ENCODE assay signal across 9 cellular contexts in genomic region chr5:14174235-14174636, GRCh38. TPM values are rescaled to one million over a fixed set of nuclear protein-coding genes. Genes with fewer than 3 reads are reported as not detected.
A peak's percentile ranks its signal among the peaks of the same experiment; 100 is the strongest.
DNase-seq lines count a peak whose midpoint lies in the region; ATAC-seq, FAIRE-seq and TF ChIP-seq lines count a peak whose summit lies in the region.
"Had no signal": no experiment of that assay in that cellular context is flagged by ENCODE, and none has a peak within 500 bp of the region (broad histone marks: within the 10 kb centered on the region; RNA-seq: fewer than 3 reads in every experiment).

No MANE protein-coding gene starts in this region.

- H3K27me3 Mint-ChIP-seq in astrocyte (ENCODE audit: low read depth, unreplicated experiment), result no peaks in the 10 kb centered on the region
- H3K27me3 Mint-ChIP-seq in naive B cell, result no peaks in the 10 kb centered on the region

- 48 to 83% methylated on average over 8 of the region's 8 CpGs for WGBS in testis, 2 donors

- H3K4me3 ChIP-seq in astrocyte (ENCODE audit: insufficient read depth, low read depth, low read length), result no peak overlapping the region
- H3K4me3 ChIP-seq in testis, result no peak overlapping the region
- H3K4me3 ChIP-seq: prostate gland had no signal

- H3K4me2 ChIP-seq in astrocyte (ENCODE audit: low read length), result peak overlapping the region; percentile 64

- H3K27ac Mint-ChIP-seq in astrocyte (ENCODE audit: unreplicated experiment), result peak overlapping the region; percentile 67
- peak overlapping the region; percentile 65 to 96 (median 92) for H3K27ac Mint-ChIP-seq in naive B cell

- H3K79me2 ChIP-seq in astrocyte (ENCODE audit: insufficient read depth, low read length), result peaks cover 100% of the 10 kb centered on the region

- TF ChIP-seq POLR2A in testis (IDR thresholded peaks at IDR 0.05), result no peak

- H4K20me1 ChIP-seq in astrocyte (ENCODE audit: insufficient read depth, low read length), result peaks cover 69% of the 10 kb centered on the region

- peaks cover 69% of the 10 kb centered on the region for H3K4me1 ChIP-seq in astrocyte (ENCODE audit: insufficient read depth, low read length)
- H3K4me1 ChIP-seq in testis, result no peaks in the 10 kb centered on the region
- H3K4me1 ChIP-seq: prostate gland had no signal

- TF ChIP-seq CTCF in astrocyte (IDR thresholded peaks at IDR 0.05; ENCODE audit: insufficient read depth, low read depth, low read length) (no peak), testis (IDR thresholded peaks at IDR 0.05) (no peak)

- intact Hi-C loops in testis (cut with DNase I; ENCODE audit: low total_unique reads), result no loop called here

- H3K27ac ChIP-seq in astrocyte (ENCODE audit: low read depth, low read length) (peak overlapping the region; percentile 49), testis (no peak overlapping the region)
- H3K27ac ChIP-seq: prostate gland had no signal

- H3K9me3 Mint-ChIP-seq in astrocyte (ENCODE audit: unreplicated experiment) (no peaks in the 10 kb centered on the region), naive B cell (no peaks in the 10 kb centered on the region)

- H3K4me1 Mint-ChIP-seq in astrocyte (ENCODE audit: low read depth, unreplicated experiment) (peaks cover 71% of the 10 kb centered on the region), naive B cell (peaks cover 53 to 71% (median 61%) of the 10 kb centered on the region in 3 donors)

- DNase-seq in astrocyte (ENCODE audit: low read depth) (no peak), naive B cell (peak; percentile 46), testis (no peak), NCI-H1436 (lab: John Stamatoyannopoulos, UW) (no peak)
- DNase-seq in stimulated activated CD8-positive, alpha-beta memory T cell treated with anti-CD3 and anti-CD28 coated beads, Interleukin-4, amount 100 ng/mL, for 48 hours, result no peak

- peak; percentile 27 for ATAC-seq in GM18520 (IDR thresholded peaks at IDR 0.05; ENCODE audit: unreplicated experiment)
- peak; percentile 41 for ATAC-seq in HG03097 (IDR thresholded peaks at IDR 0.05; ENCODE audit: low FRiP score, unreplicated experiment)
- ATAC-seq in naive B cell (ENCODE audit: low read depth in 2 of 2), result peak; percentile 73 to 74
- no peak for ATAC-seq in HG03039 (IDR thresholded peaks at IDR 0.05; ENCODE audit: unreplicated experiment)

- H3K36me3 ChIP-seq in astrocyte (ENCODE audit: insufficient read depth, low read length) (no peaks in the 10 kb centered on the region), testis (ENCODE audit: low read depth, missing control alignments) (no peaks in the 10 kb centered on the region)
- H3K36me3 ChIP-seq: prostate gland had no signal

- H2AFZ ChIP-seq in astrocyte (ENCODE audit: low read depth, low read length), result no peak overlapping the region

- peak overlapping the region; percentile 56 for H3K9ac ChIP-seq in astrocyte (ENCODE audit: low read length)

- H3K9me3 ChIP-seq in astrocyte (ENCODE audit: insufficient read depth, low read depth, low read length) (no peaks in the 10 kb centered on the region), testis (no peaks in the 10 kb centered on the region)
- H3K9me3 ChIP-seq: prostate gland had no signal

- no peaks in the 10 kb centered on the region for H3K27me3 ChIP-seq in astrocyte (ENCODE audit: insufficient read depth, low read length)
- H3K27me3 ChIP-seq in testis, result no peaks in the 10 kb centered on the region

- H3K36me3 Mint-ChIP-seq in astrocyte (ENCODE audit: low read depth, unreplicated experiment) (peaks cover 1% of the 10 kb centered on the region), naive B cell (no peaks in the 10 kb centered on the region)

- H3K4me3 Mint-ChIP-seq in astrocyte (ENCODE audit: unreplicated experiment) (peak overlapping the region; percentile 2), naive B cell (peak overlapping the region; percentile 66 to 90 (median 80))

- no peak for FAIRE-seq in astrocyte (lab: Jason Lieb, UNC)

RNA-seq across cellular contexts. Expression of gene TRIO, which starts 31.1 kb away (rescaled TPM):
- total RNA-seq in astrocyte, result 291 and 347 TPM in 2 replicates
- 10 to 100 TPM in 4 of 6 donors, 1 to 10 TPM in 2; 7.3 to 16.4 (median 11.1) TPM for polyA plus RNA-seq in naive B cell (ENCODE audit: low read depth in 6 of 6)
- total RNA-seq in testis, result 100 to 1,000 TPM; 249 to 295 TPM
- polyA plus RNA-seq in testis (ENCODE audit: insufficient read depth, low read depth, low replicate concordance), result 47.2 TPM
